Comparison of ENCODE assay signal across 28 cellular contexts in genomic region chr12:2044165-2044564, GRCh38. TPM values are rescaled to one million over a fixed set of nuclear protein-coding genes. Genes with fewer than 3 reads are reported as not detected.
"Had no signal": no experiment of that assay in that cellular context is flagged by ENCODE, and none has a peak within 500 bp of the region (broad histone marks: within the 10 kb centered on the region; RNA-seq: fewer than 3 reads in every experiment).

No MANE protein-coding gene starts in this region.

- H3K9me3 Mint-ChIP-seq: activated CD4-positive, alpha-beta T cell treated with anti-CD3 and anti-CD28 coated beads, Interleukin-2, amount 10 ng/mL, durations not matched to agents 7 days and 5 days; activated CD8-positive, alpha-beta T cell treated with anti-CD3 and anti-CD28 coated beads for 36 hours; activated naive CD4-positive, alpha-beta T cell treated with anti-CD3 and anti-CD28 coated beads, Interleukin-2, amount 10 ng/mL, durations not matched to agents 7 days and 5 days; activated naive CD4-positive, alpha-beta T cell treated with anti-CD3 and anti-CD28 coated beads, Interleukin-2, amount 50 U/mL, for 72 hours; activated naive CD8-positive, alpha-beta T cell treated with anti-CD3 and anti-CD28 coated beads, Interleukin-2, amount 10 ng/mL, durations not matched to agents 7 days and 5 days; activated T-cell treated with anti-CD3 and anti-CD28 coated beads, Interleukin-2, amount 50 U/mL, for 24 hours; activated T-cell treated with anti-CD3 and anti-CD28 coated beads, Interleukin-2, amount 50 U/mL, for 72 hours; effector memory CD8-positive, alpha-beta T cell; WTC11 had no signal

- H3K36me3 Mint-ChIP-seq: activated naive CD4-positive, alpha-beta T cell treated with anti-CD3 and anti-CD28 coated beads, Interleukin-2, amount 10 ng/mL, durations not matched to agents 7 days and 5 days; activated naive CD4-positive, alpha-beta T cell treated with anti-CD3 and anti-CD28 coated beads, Interleukin-2, amount 50 U/mL, for 72 hours; activated naive CD8-positive, alpha-beta T cell treated with anti-CD3 and anti-CD28 coated beads, Interleukin-2, amount 10 ng/mL, durations not matched to agents 7 days and 5 days; WTC11 had no signal

- H3K4me3 ChIP-seq: esophagus muscularis mucosa, gastrocnemius medialis had no signal

- ATAC-seq: activated CD8-positive, alpha-beta T cell treated with anti-CD3 and anti-CD28 coated beads for 36 hours; activated naive CD4-positive, alpha-beta T cell treated with anti-CD3 and anti-CD28 coated beads, Interleukin-2, amount 50 U/mL, for 72 hours; activated T-cell treated with anti-CD3 and anti-CD28 coated beads, Interleukin-2, amount 50 U/mL, for 72 hours; effector memory CD8-positive, alpha-beta T cell; foreskin keratinocyte; gastrocnemius medialis; WTC11 had no signal

- H3K4me1 ChIP-seq: foreskin keratinocyte, gastrocnemius medialis had no signal

- H3K27me3 ChIP-seq: esophagus muscularis mucosa had no signal

- DNase-seq: activated CD4-positive, alpha-beta T cell treated with anti-CD3 and anti-CD28 coated beads for 1 hour; activated CD4-positive, alpha-beta T cell treated with anti-CD3 and anti-CD28 coated beads for 4 hours; activated CD4-positive, alpha-beta T cell treated with anti-CD3 and anti-CD28 coated beads, Interleukin-2, amount 10 ng/mL, durations not matched to agents 7 days and 5 days; activated CD4-positive, alpha-beta T cell treated with anti-CD3 and anti-CD28 coated beads, Interleukin-2, amount 50 U/mL, for 4 hours; activated CD8-positive, alpha-beta memory T cell treated with anti-CD3 and anti-CD28 coated beads, Interleukin-2, amount 50 U/mL, for 48 hours; activated CD8-positive, alpha-beta T cell treated with anti-CD3 and anti-CD28 coated beads for 36 hours; activated gamma-delta T cell; activated naive CD4-positive, alpha-beta T cell; activated naive CD4-positive, alpha-beta T cell treated with anti-CD3 and anti-CD28 coated beads, Interleukin-2, amount 10 ng/mL, durations not matched to agents 7 days and 5 days; activated naive CD8-positive, alpha-beta T cell treated with anti-CD3 and anti-CD28 coated beads, Interleukin-2, amount 10 ng/mL, durations not matched to agents 7 days and 5 days; activated T-cell treated with anti-CD3 and anti-CD28 coated beads for 4 hours; activated T-cell treated with anti-CD3 and anti-CD28 coated beads, Interleukin-2, amount 50 U/mL, for 24 hours; activated T-cell treated with anti-CD3 and anti-CD28 coated beads, Interleukin-2, amount 50 U/mL, for 72 hours; brain microvascular endothelial cell; caudate nucleus; cortex of kidney; dermis blood vessel endothelial cell; effector CD4-positive, alpha-beta T cell; effector memory CD8-positive, alpha-beta T cell; erythroblast; foreskin keratinocyte; gastrocnemius medialis; glutamatergic neuron; T-helper 2 cell had no signal

- H3K36me3 ChIP-seq: brain microvascular endothelial cell, gastrocnemius medialis had no signal

- H3K9me3 ChIP-seq: esophagus muscularis mucosa, gastrocnemius medialis had no signal

- H3K4me1 Mint-ChIP-seq: activated CD4-positive, alpha-beta T cell treated with anti-CD3 and anti-CD28 coated beads, Interleukin-2, amount 10 ng/mL, durations not matched to agents 7 days and 5 days; activated naive CD4-positive, alpha-beta T cell treated with anti-CD3 and anti-CD28 coated beads, Interleukin-2, amount 10 ng/mL, durations not matched to agents 7 days and 5 days; activated naive CD8-positive, alpha-beta T cell treated with anti-CD3 and anti-CD28 coated beads, Interleukin-2, amount 10 ng/mL, durations not matched to agents 7 days and 5 days had no signal

- H3K27ac ChIP-seq: brain microvascular endothelial cell, esophagus muscularis mucosa, foreskin keratinocyte, gastrocnemius medialis had no signal

- H3K4me3 Mint-ChIP-seq: activated CD4-positive, alpha-beta T cell treated with anti-CD3 and anti-CD28 coated beads, Interleukin-2, amount 10 ng/mL, durations not matched to agents 7 days and 5 days; activated CD8-positive, alpha-beta T cell treated with anti-CD3 and anti-CD28 coated beads for 36 hours; activated naive CD4-positive, alpha-beta T cell treated with anti-CD3 and anti-CD28 coated beads, Interleukin-2, amount 10 ng/mL, durations not matched to agents 7 days and 5 days; activated naive CD8-positive, alpha-beta T cell treated with anti-CD3 and anti-CD28 coated beads, Interleukin-2, amount 10 ng/mL, durations not matched to agents 7 days and 5 days; activated T-cell treated with anti-CD3 and anti-CD28 coated beads, Interleukin-2, amount 50 U/mL, for 24 hours; activated T-cell treated with anti-CD3 and anti-CD28 coated beads, Interleukin-2, amount 50 U/mL, for 72 hours; effector memory CD8-positive, alpha-beta T cell; WTC11 had no signal

- H3K27ac Mint-ChIP-seq: activated CD4-positive, alpha-beta T cell treated with anti-CD3 and anti-CD28 coated beads, Interleukin-2, amount 10 ng/mL, durations not matched to agents 7 days and 5 days; activated CD8-positive, alpha-beta T cell treated with anti-CD3 and anti-CD28 coated beads for 36 hours; activated naive CD4-positive, alpha-beta T cell treated with anti-CD3 and anti-CD28 coated beads, Interleukin-2, amount 10 ng/mL, durations not matched to agents 7 days and 5 days; activated naive CD4-positive, alpha-beta T cell treated with anti-CD3 and anti-CD28 coated beads, Interleukin-2, amount 50 U/mL, for 72 hours; activated naive CD8-positive, alpha-beta T cell treated with anti-CD3 and anti-CD28 coated beads, Interleukin-2, amount 10 ng/mL, durations not matched to agents 7 days and 5 days; activated T-cell treated with anti-CD3 and anti-CD28 coated beads, Interleukin-2, amount 50 U/mL, for 24 hours; activated T-cell treated with anti-CD3 and anti-CD28 coated beads, Interleukin-2, amount 50 U/mL, for 72 hours; effector memory CD8-positive, alpha-beta T cell; WTC11 had no signal

RNA-seq across cellular contexts. Expression of gene CACNA1C, which starts 8.6 kb away (rescaled TPM):
- total RNA-seq: bronchial epithelial cell, foreskin keratinocyte had no signal
- polyA plus RNA-seq: foreskin keratinocyte had no signal
